8 cellular contexts compared by ENCODE assay signal in genomic region chr19:7868671-7869452, GRCh38.
DNase-seq lines count a peak whose midpoint lies in the region; ATAC-seq and TF ChIP-seq lines count a peak whose summit lies in the region.

No MANE protein-coding gene starts in this region.

- DNase-seq in OCI-M2 (lab: John Stamatoyannopoulos, UW; ENCODE audit: unreplicated experiment) (peak; percentile 77), activated T-helper 1 cell treated with Interleukin-2 at 50 U/mL for 16 hours (ENCODE audit: low read depth) (peak; percentile 78), fibroblast of pulmonary artery (ENCODE audit: low read depth) (peak; percentile 62), substantia nigra (lab: John Stamatoyannopoulos, UW) (peak in 25 of 49 donors; percentile 19 to 89 (median 43)), NCI-H524 (lab: John Stamatoyannopoulos, UW) (no peak)

- peaks cover 94% of the 10 kb centered on the region for H3K27me3 ChIP-seq in neutrophil

- H3K9me3 ChIP-seq in neutrophil, result no peaks in the 10 kb centered on the region

- TF ChIP-seq CTCF in fibroblast of pulmonary artery (IDR thresholded peaks at IDR 0.05; ENCODE audit: low read length, missing control alignments), result peak; percentile 26
- TF ChIP-seq CTCF in neutrophil (IDR thresholded peaks at IDR 0.05), result peak; percentile 86

- no peaks in the 10 kb centered on the region for H3K36me3 ChIP-seq in neutrophil

- H3K4me1 ChIP-seq in neutrophil (ENCODE audit: control insufficient read depth in 1 of 2, insufficient read depth in 1 of 2, low read depth in 1 of 2, low read length in 1 of 2), result peaks cover 33 to 39% of the 10 kb centered on the region in 2 experiments

- ATAC-seq in GM18519 (IDR thresholded peaks at IDR 0.05; ENCODE audit: low FRiP score, unreplicated experiment) (peak; percentile 40), HG02973 (IDR thresholded peaks at IDR 0.05; ENCODE audit: unreplicated experiment) (peak; percentile 51)

- H3K27ac ChIP-seq in neutrophil (peak overlapping the region; percentile 41), substantia nigra (ENCODE audit: low read depth, low read length, poor library complexity, severe bottlenecking) (peak overlapping the region; percentile 30)

- peak overlapping the region; percentile 30 for H3K4me3 ChIP-seq in fibroblast of pulmonary artery (replicated peaks; ENCODE audit: low read depth, low read length)
- peak overlapping the region; percentile 42 to 66 for H3K4me3 ChIP-seq in neutrophil (ENCODE audit: low read depth in 1 of 2, low read length in 1 of 2)

Comparison
In these comparisons a context has a peak if more than half of its experiments do, and no peak if none do; other contexts are left out.
1. DNase-seq: peak in OCI-M2 (single experiment), activated T-helper 1 cell treated with Interleukin-2 at 50 U/mL for 16 hours (single experiment), fibroblast of pulmonary artery (single experiment) and substantia nigra (25 of 49); none in NCI-H524 (0 of 2).